Comparison of ENCODE assay signal across 11 cellular contexts in genomic region chr2:172087780-172088244, GRCh38. TPM values are rescaled to one million over a fixed set of nuclear protein-coding genes. Genes with fewer than 3 reads are reported as not detected.
A peak's percentile ranks its signal among the peaks of the same experiment; 100 is the strongest.
DNase-seq lines count a peak whose midpoint lies in the region; ATAC-seq and TF ChIP-seq lines count a peak whose summit lies in the region.
"Had no signal": no experiment of that assay in that cellular context is flagged by ENCODE, and none has a peak within 500 bp of the region (broad histone marks: within the 10 kb centered on the region; RNA-seq: fewer than 3 reads in every experiment).

No MANE protein-coding gene starts in this region.

- POLR2A ChIA-PET in CD4-positive, alpha-beta T cell (lab: Charles Lee), result interaction anchor here (0.8 to 1.5 kb wide), 4 partner anchors 9 to 18 kb away, joined by 3 to 9 read pairs (median 4); no protein-coding TSS in a partner anchor

- peak overlapping the region; percentile 78 for H3K27ac Mint-ChIP-seq in CD4-positive, alpha-beta T cell
- H3K27ac Mint-ChIP-seq in HFFc6 (peak overlapping the region; percentile 99), chondrocyte (ENCODE audit: unreplicated experiment) (peak overlapping the region; percentile 100), nephron progenitor cell (no peak overlapping the region)

- DNase-seq in CD4-positive, alpha-beta T cell, result no peak
- DNase-seq in HFFc6 (peak; percentile 28), chondrocyte (ENCODE audit: low spot score) (no peak), nephron progenitor cell (no peak), HK-2 (ENCODE audit: unreplicated experiment) (no peak), SKM-1 treated with dmso at 0.1 percent for 144 hours (lab: John Stamatoyannopoulos, UW; ENCODE audit: unreplicated experiment) (no peak)
- DNase-seq in effector CD8-positive, alpha-beta T cell (lab: John Stamatoyannopoulos, UW), result no peak
- DNase-seq: DND-41, GOT3, small intestine had no signal

- peaks cover 62% of the 10 kb centered on the region for H3K4me1 Mint-ChIP-seq in CD4-positive, alpha-beta T cell (ENCODE audit: low read depth)
- H3K4me1 Mint-ChIP-seq in HFFc6 (ENCODE audit: low read depth) (peaks cover 77% of the 10 kb centered on the region), chondrocyte (ENCODE audit: low read depth) (peaks cover 51% of the 10 kb centered on the region), nephron progenitor cell (peaks cover 39% of the 10 kb centered on the region)

- peaks cover 99% of the 10 kb centered on the region for H3K27me3 ChIP-seq in CD4-positive, alpha-beta T cell (ENCODE audit: control insufficient read depth, insufficient read depth, low read length)

- TF ChIP-seq CTCF in CD4-positive, alpha-beta T cell (IDR thresholded peaks at IDR 0.05), result no peak
- TF ChIP-seq CTCF in HFFc6 (IDR thresholded peaks at IDR 0.05) (no peak), chondrocyte (IDR thresholded peaks at IDR 0.05) (no peak), nephron progenitor cell (IDR thresholded peaks at IDR 0.05) (no peak)

- H3K27ac ChIP-seq in CD4-positive, alpha-beta T cell (ENCODE audit: low read depth, low read length), result no peak overlapping the region

- peaks cover 100% of the 10 kb centered on the region for H3K27me3 Mint-ChIP-seq in CD4-positive, alpha-beta T cell
- H3K27me3 Mint-ChIP-seq in HFFc6 (ENCODE audit: insufficient read depth), result peaks cover 47% of the 10 kb centered on the region
- H3K27me3 Mint-ChIP-seq in chondrocyte (ENCODE audit: low read depth), result peaks cover 2% of the 10 kb centered on the region
- H3K27me3 Mint-ChIP-seq in nephron progenitor cell (ENCODE audit: low read depth, poor library complexity), result peaks cover 100% of the 10 kb centered on the region

- H3K36me3 Mint-ChIP-seq in CD4-positive, alpha-beta T cell (ENCODE audit: low read depth), result peaks cover 11% of the 10 kb centered on the region
- H3K36me3 Mint-ChIP-seq in HFFc6 (ENCODE audit: low read depth), result peaks cover 29% of the 10 kb centered on the region
- H3K36me3 Mint-ChIP-seq in chondrocyte (ENCODE audit: low read depth), result peaks cover 10% of the 10 kb centered on the region
- H3K36me3 Mint-ChIP-seq in nephron progenitor cell (ENCODE audit: low read depth), result no peaks in the 10 kb centered on the region

- CTCF ChIA-PET in CD4-positive, alpha-beta T cell (lab: Charles Lee), result interaction anchor here (1.0 to 1.4 kb wide), 2 partner anchors 9 to 16 kb away, joined by 3 to 4 read pairs; no protein-coding TSS in a partner anchor

- ATAC-seq in CD4-positive, alpha-beta T cell (ENCODE audit: poor library complexity), result no peak

- H3K4me3 Mint-ChIP-seq in CD4-positive, alpha-beta T cell, result peak overlapping the region; percentile 77
- H3K4me3 Mint-ChIP-seq in HFFc6 (peak overlapping the region; percentile 98), chondrocyte (ENCODE audit: unreplicated experiment) (peak overlapping the region; percentile 98), nephron progenitor cell (peak overlapping the region; percentile 66)

- intact Hi-C loops in CD4-positive, alpha-beta T cell (cut with DNase I, micrococcal nuclease), result loop anchor here (2.0 kb wide), 1 partner anchor 15 kb away; the partner anchor contains the start of gene DLX2 (in 2 of the 2)

- H3K9me3 ChIP-seq in CD4-positive, alpha-beta T cell (ENCODE audit: control insufficient read depth, low read length), result no peaks in the 10 kb centered on the region

- H3K9me3 Mint-ChIP-seq in CD4-positive, alpha-beta T cell, result no peaks in the 10 kb centered on the region
- no peaks in the 10 kb centered on the region for H3K9me3 Mint-ChIP-seq in HFFc6
- H3K9me3 Mint-ChIP-seq in chondrocyte (ENCODE audit: low read depth), result no peaks in the 10 kb centered on the region
- H3K9me3 Mint-ChIP-seq in nephron progenitor cell, result no peaks in the 10 kb centered on the region

RNA-seq across cellular contexts. Expression of gene DLX1, which starts 2.5 kb away (rescaled TPM):
- total RNA-seq in CD4-positive, alpha-beta T cell, result not detected
- total RNA-seq in HFFc6 (2021; fragmentation: NEBNext Ultra II Directional; extraction: Animal tissue kit (Norgen Biotek cat#: 25700)), result 10 to 100 TPM in 2 of 6 experiments, 1 to 10 TPM in 4; 8.2 to 13.9 (median 9.2) TPM
- total RNA-seq in chondrocyte, result 6.7 to 34.2 TPM (median 7.1 TPM) in 3 replicates
- total RNA-seq: lung had no signal

RNA-seq across cellular contexts. Expression of gene DLX2, which starts 14.9 kb away (rescaled TPM):
- total RNA-seq in CD4-positive, alpha-beta T cell, result not detected
- total RNA-seq in HFFc6 (2021; fragmentation: NEBNext Ultra II Directional; extraction: Animal tissue kit (Norgen Biotek cat#: 25700)), result 10 to 100 TPM in 2 of 6 experiments, 1 to 10 TPM in 4; 8.8 to 12.6 (median 9.5) TPM
- 5.2 to 29.1 TPM (median 5.7 TPM) in 3 replicates for total RNA-seq in chondrocyte
